Comparison of ENCODE assay signal across 12 cellular contexts in the genomic region with DNA sequence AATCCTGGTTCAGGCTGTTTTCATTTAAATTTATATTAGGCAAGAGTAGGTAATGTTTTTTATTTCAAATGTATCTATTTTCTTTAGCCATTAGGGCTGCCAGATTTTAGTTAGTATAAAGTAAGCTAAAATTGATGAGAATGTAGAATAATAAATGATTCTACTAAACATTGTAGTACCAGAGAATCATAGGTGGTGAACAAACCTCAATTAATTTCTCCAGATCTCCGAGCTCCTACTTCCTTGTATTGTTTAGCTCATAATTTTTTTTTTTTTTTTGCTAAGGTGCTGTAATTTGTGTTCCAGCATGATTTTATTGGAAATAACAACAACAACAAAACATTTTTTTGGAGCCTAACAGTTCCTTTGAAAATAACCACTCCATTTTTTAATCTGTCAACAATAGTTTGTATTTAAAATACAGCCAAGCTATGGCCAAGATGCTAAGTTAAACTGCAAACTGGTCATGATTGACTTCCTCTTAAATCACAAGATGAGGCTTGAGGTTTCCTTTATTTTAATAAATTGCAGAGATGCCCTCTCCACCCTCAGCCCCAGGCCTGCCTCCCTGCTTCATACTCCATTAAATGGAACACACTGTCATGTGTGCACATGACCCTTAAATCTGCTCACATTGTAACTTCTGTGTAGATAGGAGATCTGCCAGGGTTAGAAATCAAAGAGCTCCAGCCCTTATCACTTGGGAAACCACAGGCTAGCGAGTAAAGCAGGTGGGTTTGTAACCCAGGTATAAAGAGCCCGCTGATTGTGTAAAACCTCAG. TPM values are rescaled to one million over a fixed set of nuclear protein-coding genes. Genes with fewer than 3 reads are reported as not detected.
DNase-seq lines count a peak whose midpoint lies in the region; ATAC-seq and TF ChIP-seq lines count a peak whose summit lies in the region.
"Had no signal": no experiment of that assay in that cellular context is flagged by ENCODE, and none has a peak within 500 bp of the region (broad histone marks: within the 10 kb centered on the region; RNA-seq: fewer than 3 reads in every experiment).

No MANE protein-coding gene starts in this region.

- no peaks in the 10 kb centered on the region; the same call in 1 of the 2 replicates for H3K79me2 ChIP-seq in Loucy (ENCODE audit: insufficient read depth, low read length)
- no peaks in the 10 kb centered on the region for H3K79me2 ChIP-seq in PC-9 (ENCODE audit: low read depth)

- no peak overlapping the region for H3K9ac ChIP-seq in Loucy (ENCODE audit: low read depth, low read length, poor library complexity, severe bottlenecking)

- H3K4me1 ChIP-seq in CD8-positive, alpha-beta memory T cell (ENCODE audit: insufficient read depth, low read length) = peaks cover 4% of the 10 kb centered on the region
- H3K4me1 ChIP-seq in Loucy (ENCODE audit: insufficient read depth, low read length, poor library complexity, severe bottlenecking) = peaks cover 33% of the 10 kb centered on the region
- no peaks in the 10 kb centered on the region for H3K4me1 ChIP-seq in PC-9 (replicated peaks; ENCODE audit: insufficient read depth)

- no peak overlapping the region for H3K4me3 ChIP-seq in CD8-positive, alpha-beta memory T cell (ENCODE audit: low read length)
- H3K4me3 ChIP-seq in Loucy (ENCODE audit: low read length, poor library complexity, severe bottlenecking) (peak overlapping the region; percentile 15), PC-9 (no peak overlapping the region)
- H3K4me3 ChIP-seq: thoracic aorta had no signal

- peaks cover 0 to 15% (median 15%) of the 10 kb centered on the region in 3 donors for H3K36me3 Mint-ChIP-seq in CD8-positive, alpha-beta memory T cell

- no peak overlapping the region for H2AFZ ChIP-seq in Loucy (ENCODE audit: low read length)
- H2AFZ ChIP-seq in PC-9 = no peak overlapping the region

- POLR2A ChIA-PET in CD8-positive, alpha-beta memory T cell (lab: Charles Lee) = interaction anchor here (0.5 to 1.4 kb wide), 3 partner anchors 25 to 97 kb away, joined by 3 read pairs; no protein-coding TSS in a partner anchor
- POLR2A ChIA-PET in PC-9 (lab: Charles Lee; ENCODE audit: unreplicated experiment) = interaction anchor here (0.7 kb wide), 1 partner anchor 20 kb away, joined by 3 read pairs; no protein-coding TSS in a partner anchor

- ATAC-seq in HG03095 (IDR thresholded peaks at IDR 0.05; ENCODE audit: unreplicated experiment) = no peak
- no peak for ATAC-seq in HG03159 (IDR thresholded peaks at IDR 0.05; ENCODE audit: unreplicated experiment)

- TF ChIP-seq CTCF in Loucy (conservative IDR thresholded peaks at IDR 0.05; ENCODE audit: low read length) (no peak), PC-9 (conservative IDR thresholded peaks at IDR 0.05) (no peak)

- H3K9me2 ChIP-seq in Loucy (replicated peaks; ENCODE audit: low read depth, low read length) (no peaks in the 10 kb centered on the region), PC-9 (ENCODE audit: insufficient read depth) (no peaks in the 10 kb centered on the region)

- no peaks in the 10 kb centered on the region for H3F3A ChIP-seq in Loucy (ENCODE audit: low read depth)
- no peaks in the 10 kb centered on the region for H3F3A ChIP-seq in PC-9 (ENCODE audit: insufficient read depth, low read depth)

- peaks cover 0 to 4% (median 0%) of the 10 kb centered on the region in 5 donors for H3K9me3 Mint-ChIP-seq in CD8-positive, alpha-beta memory T cell

- peak overlapping the region in 7 of 8 donors; percentile 7 to 83 (median 46) for H3K27ac Mint-ChIP-seq in CD8-positive, alpha-beta memory T cell

- H3K36me3 ChIP-seq in CD8-positive, alpha-beta memory T cell (ENCODE audit: insufficient read depth, low read length) = no peaks in the 10 kb centered on the region
- H3K36me3 ChIP-seq in Loucy (ENCODE audit: insufficient read depth, low read length) (peaks cover 3% of the 10 kb centered on the region; the same call in 1 of the 2 replicates), PC-9 (ENCODE audit: low read depth) (no peaks in the 10 kb centered on the region)
- H3K36me3 ChIP-seq: thoracic aorta had no signal

- H3K27me3 Mint-ChIP-seq in CD8-positive, alpha-beta memory T cell = no peaks in the 10 kb centered on the region

- H3K27ac ChIP-seq in CD8-positive, alpha-beta memory T cell (ENCODE audit: low read depth, low read length) = no peak overlapping the region
- H3K27ac ChIP-seq in PC-9 = no peak overlapping the region

- peaks cover 19 to 40% (median 20%) of the 10 kb centered on the region in 3 donors for H3K4me1 Mint-ChIP-seq in CD8-positive, alpha-beta memory T cell

- no peaks in the 10 kb centered on the region for H4K20me1 ChIP-seq in Loucy (ENCODE audit: insufficient read depth, low read length, poor library complexity, severe bottlenecking)
- no peaks in the 10 kb centered on the region for H4K20me1 ChIP-seq in PC-9 (ENCODE audit: insufficient read depth)

- CTCF ChIA-PET in CD8-positive, alpha-beta memory T cell (lab: Charles Lee) = interaction anchor here (0.9 to 1.5 kb wide), 4 partner anchors 12 to 124 kb away, joined by 3 read pairs; no protein-coding TSS in a partner anchor
- CTCF ChIA-PET in PC-9 (lab: Charles Lee) = no interaction called here

- intact Hi-C loops in cardiac septum (cut with DNase I) (loop anchor here (1.0 kb wide), 1 partner anchor 20 kb away; no protein-coding TSS in a partner anchor), posterior vena cava (cut with DNase I) (no loop called here), PC-9 (cut with micrococcal nuclease; ENCODE audit: unreplicated experiment) (no loop called here)

- no peaks in the 10 kb centered on the region for H3K9me3 ChIP-seq in CD8-positive, alpha-beta memory T cell (ENCODE audit: low read length)
- H3K9me3 ChIP-seq in Loucy (ENCODE audit: insufficient read depth, low read depth, low read length) (no peaks in the 10 kb centered on the region), PC-9 (ENCODE audit: insufficient read depth, low read depth) (no peaks in the 10 kb centered on the region)
- H3K9me3 ChIP-seq: thoracic aorta had no signal

- H3K4me2 ChIP-seq in Loucy (ENCODE audit: low read depth, low read length, poor library complexity, severe bottlenecking) = peak overlapping the region; percentile 42
- H3K4me2 ChIP-seq in PC-9 = no peak overlapping the region

- peak overlapping the region in 3 of 7 donors; percentile 4 to 42 (median 38) for H3K4me3 Mint-ChIP-seq in CD8-positive, alpha-beta memory T cell

- BruUV-seq in PC-9 (replicated peaks; lab: Mats Ljungman, UMichigan) = no TSS peak

- H3K27me3 ChIP-seq in CD8-positive, alpha-beta memory T cell (ENCODE audit: insufficient read depth, low read length, poor library complexity, severe bottlenecking) = no peaks in the 10 kb centered on the region
- no peaks in the 10 kb centered on the region for H3K27me3 ChIP-seq in Loucy (ENCODE audit: insufficient read depth, low read length, poor library complexity, severe bottlenecking)
- H3K27me3 ChIP-seq in PC-9 (ENCODE audit: insufficient read depth, low read depth) = peaks cover 85% of the 10 kb centered on the region

- no peak for DNase-seq in CD8-positive, alpha-beta memory T cell
- DNase-seq in cardiac septum (ENCODE audit: low spot score) = peak; percentile 73
- DNase-seq in posterior vena cava (ENCODE audit: low spot score) = peak; percentile 85
- DNase-seq in HuH-7.5 (ENCODE audit: low spot score) = no peak
- no peak for DNase-seq in PC-9
- DNase-seq: activated CD8-positive, alpha-beta memory T cell treated with anti-CD3 and anti-CD28 coated beads, Interleukin-2, amount 50 U/mL, for 48 hours; NCI-H2081 treated with DMSO at 0.1 percent for 48 hours; stimulated activated CD4-positive, alpha-beta T cell treated with anti-CD3 and anti-CD28 coated beads, Interleukin-4, amount 100 ng/mL, for 4 hours had no signal

RNA-seq across cellular contexts. Expression of gene DUSP22, which starts 20.6 kb away (rescaled TPM):
- total RNA-seq in CD8-positive, alpha-beta memory T cell = 10 to 100 TPM; 24.4 to 25.3 TPM
- 38.5 TPM for polyA plus RNA-seq in CD8-positive, alpha-beta memory T cell
- total RNA-seq in cardiac septum = 49.2 TPM
- 10 to 100 TPM; 45.7 to 51.8 TPM for total RNA-seq in posterior vena cava
- total RNA-seq in PC-9 (2021) = 23.7 and 25.5 TPM in 2 replicates

Comparison
In these comparisons a context has a peak if more than half of its experiments do, and no peak if none do; other contexts are left out.
1. DNase-seq: peak in cardiac septum (single experiment) and posterior vena cava (single experiment); none in CD8-positive, alpha-beta memory T cell (0 of 5), HuH-7.5 (single experiment) and PC-9 (0 of 2).